In the genomic region with DNA sequence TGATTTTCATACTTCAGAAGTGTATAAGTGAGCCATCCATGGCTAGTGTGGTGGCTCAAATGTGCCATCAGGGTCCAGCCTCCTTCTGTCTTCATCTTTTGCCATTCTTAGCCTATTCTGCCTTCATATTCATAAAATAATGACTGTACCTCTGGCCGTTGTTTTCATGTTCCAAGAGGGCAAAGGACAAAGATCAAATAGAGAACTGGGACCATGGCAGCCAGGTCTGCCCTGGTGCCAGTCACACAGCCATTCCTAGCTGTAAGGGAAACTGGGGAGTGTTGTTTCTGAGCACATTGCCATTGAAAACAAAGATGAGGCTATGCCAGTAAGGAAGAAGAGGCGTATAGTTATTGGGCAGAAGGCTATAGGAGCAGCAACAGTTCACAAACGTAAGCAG, we compare ENCODE assay signal across 8 cellular contexts.
"Had no signal": no experiment of that assay in that cellular context is flagged by ENCODE, and none has a peak within 500 bp of the region (broad histone marks: within the 10 kb centered on the region; RNA-seq: fewer than 3 reads in every experiment).

No MANE protein-coding gene starts in this region.

- ATAC-seq: GM12878 had no signal

- FAIRE-seq: G401.6, GM12878, GM12891, GM12892, GM18507, GM19239 had no signal

- DNase-seq: GDM1, GF-D8 had no signal

- H3K4me3 ChIP-seq: GM12878 had no signal
